ENCODE assay signal across 19 cellular contexts in genomic region chr6:39196648-39197047, GRCh38. TPM values are rescaled to one million over a fixed set of nuclear protein-coding genes. Genes with fewer than 3 reads are reported as not detected.
A peak's percentile ranks its signal among the peaks of the same experiment; 100 is the strongest.
DNase-seq lines count a peak whose midpoint lies in the region; ATAC-seq and TF ChIP-seq lines count a peak whose summit lies in the region.
"Had no signal": no experiment of that assay in that cellular context is flagged by ENCODE, and none has a peak within 500 bp of the region (broad histone marks: within the 10 kb centered on the region; RNA-seq: fewer than 3 reads in every experiment).

No MANE protein-coding gene starts in this region.

- H3K27me3 Mint-ChIP-seq in natural killer cell treated with Interleukin-12 subunit alpha and Interleukin-12 subunit beta and Interleukin-15 and Interleukin-18, amount 100 ng/mL, for 72 hours: no peaks in the 10 kb centered on the region
- H3K27me3 Mint-ChIP-seq in natural killer cell (ENCODE audit: low read depth in 2 of 2): no peaks in the 10 kb centered on the region
- no peaks in the 10 kb centered on the region for H3K27me3 Mint-ChIP-seq in activated T-helper 17 cell treated with anti-CD3 and anti-CD28 coated beads, Interleukin-2, amount 50 U/mL, for 72 hours
- H3K27me3 Mint-ChIP-seq in memory B cell: no peaks in the 10 kb centered on the region
- H3K27me3 Mint-ChIP-seq: activated naive CD8-positive, alpha-beta T cell had no signal

- 65% methylated on average over 2 of the region's 2 CpGs; no CpG with 5 or more reads in 1 of the 2 donors for WGBS in transverse colon (ENCODE audit: low coverage in 1 of 2), 2 donors

- H3K36me3 Mint-ChIP-seq in natural killer cell treated with Interleukin-12 subunit alpha and Interleukin-12 subunit beta and Interleukin-15 and Interleukin-18, amount 100 ng/mL, for 72 hours: no peaks in the 10 kb centered on the region
- H3K36me3 Mint-ChIP-seq in natural killer cell (no peaks in the 10 kb centered on the region), memory B cell (no peaks in the 10 kb centered on the region)
- peaks cover 33% of the 10 kb centered on the region for H3K36me3 Mint-ChIP-seq in activated T-helper 17 cell treated with anti-CD3 and anti-CD28 coated beads, Interleukin-2, amount 50 U/mL, for 72 hours (ENCODE audit: low read depth)
- H3K36me3 Mint-ChIP-seq: IgD-negative memory B cell had no signal

- H3K9me3 Mint-ChIP-seq in natural killer cell treated with Interleukin-12 subunit alpha and Interleukin-12 subunit beta and Interleukin-15 and Interleukin-18, amount 100 ng/mL, for 72 hours: no peaks in the 10 kb centered on the region
- H3K9me3 Mint-ChIP-seq in natural killer cell (no peaks in the 10 kb centered on the region), memory B cell (no peaks in the 10 kb centered on the region)
- H3K9me3 Mint-ChIP-seq in activated T-helper 17 cell treated with anti-CD3 and anti-CD28 coated beads, Interleukin-2, amount 50 U/mL, for 72 hours: no peaks in the 10 kb centered on the region
- H3K9me3 Mint-ChIP-seq: CD8-positive, alpha-beta memory T cell; IgD-negative memory B cell had no signal

- H3K4me3 Mint-ChIP-seq in natural killer cell treated with Interleukin-12 subunit alpha and Interleukin-12 subunit beta and Interleukin-15 and Interleukin-18, amount 100 ng/mL, for 72 hours: no peak overlapping the region
- H3K4me3 Mint-ChIP-seq in natural killer cell (no peak overlapping the region), memory B cell (peak overlapping the region; percentile 30)
- H3K4me3 Mint-ChIP-seq in activated T-helper 17 cell treated with anti-CD3 and anti-CD28 coated beads, Interleukin-2, amount 50 U/mL, for 72 hours: no peak overlapping the region
- H3K4me3 Mint-ChIP-seq: activated naive CD8-positive, alpha-beta T cell; CD8-positive, alpha-beta memory T cell had no signal

- H3K79me2 ChIP-seq in MM.1S (ENCODE audit: low read length): no peaks in the 10 kb centered on the region

- no peak overlapping the region for H3K4me2 ChIP-seq in MM.1S (ENCODE audit: low read depth, low read length)

- H3F3A ChIP-seq in MM.1S (ENCODE audit: insufficient read depth, low read length): no peaks in the 10 kb centered on the region

- in situ Hi-C loops in transverse colon (cut with MboI; ENCODE audit: low pct_ligation_motif_present in 1 of 4, low pct_unique_long_range_greater_than_20kb in 1 of 4, low sequenced_read_pairs in 3 of 4): no loop called here

- H4K20me1 ChIP-seq in MM.1S (ENCODE audit: insufficient read depth, low read length): no peaks in the 10 kb centered on the region

- no peaks in the 10 kb centered on the region for H3K9me2 ChIP-seq in MM.1S (replicated peaks; ENCODE audit: insufficient read depth, low read length)

- no peaks in the 10 kb centered on the region for H3K27me3 ChIP-seq in MM.1S (replicated peaks; ENCODE audit: insufficient read depth, low read length)
- no peaks in the 10 kb centered on the region for H3K27me3 ChIP-seq in transverse colon
- H3K27me3 ChIP-seq: ovary, right lobe of liver, uterus had no signal

- TF ChIP-seq CTCF in natural killer cell (IDR thresholded peaks at IDR 0.05) (no peak), MM.1S (IDR thresholded peaks at IDR 0.05; ENCODE audit: low read length) (no peak), transverse colon (IDR thresholded peaks at IDR 0.05) (no peak)

- no peak for TF ChIP-seq EP300 in transverse colon (IDR thresholded peaks at IDR 0.05; ENCODE audit: low read depth)

- H3K9ac ChIP-seq in MM.1S (ENCODE audit: low read length): no peak overlapping the region

- no peaks in the 10 kb centered on the region for H3K4me1 Mint-ChIP-seq in natural killer cell treated with Interleukin-12 subunit alpha and Interleukin-12 subunit beta and Interleukin-15 and Interleukin-18, amount 100 ng/mL, for 72 hours (ENCODE audit: low read depth in 2 of 2)
- H3K4me1 Mint-ChIP-seq in natural killer cell: no peaks in the 10 kb centered on the region
- peaks cover 3% of the 10 kb centered on the region for H3K4me1 Mint-ChIP-seq in activated T-helper 17 cell treated with anti-CD3 and anti-CD28 coated beads, Interleukin-2, amount 50 U/mL, for 72 hours
- peaks cover 23% of the 10 kb centered on the region for H3K4me1 Mint-ChIP-seq in memory B cell
- H3K4me1 Mint-ChIP-seq: CD8-positive, alpha-beta memory T cell had no signal

- H3K4me3 ChIP-seq in MM.1S (ENCODE audit: low read length) (no peak overlapping the region), transverse colon (no peak overlapping the region)
- H3K4me3 ChIP-seq: ovary, right lobe of liver, uterus had no signal

- no peak overlapping the region for H2AFZ ChIP-seq in MM.1S (ENCODE audit: low read length)

- no peak for TF ChIP-seq POLR2A in transverse colon (IDR thresholded peaks at IDR 0.05)

- H3K27ac ChIP-seq in MM.1S (ENCODE audit: low read length) (no peak overlapping the region), transverse colon (peak overlapping the region in 1 of 4 donors; percentile 8)
- H3K27ac ChIP-seq: HL-60, ovary, right lobe of liver, uterus had no signal

- H3K36me3 ChIP-seq in MM.1S (replicated peaks; ENCODE audit: insufficient read depth, low read length): no peaks in the 10 kb centered on the region
- H3K36me3 ChIP-seq in transverse colon: peaks cover 0 to 5% (median 2%) of the 10 kb centered on the region in 4 donors
- H3K36me3 ChIP-seq: uterus had no signal

- intact Hi-C loops in natural killer cell (cut with micrococcal nuclease): no loop called here
- intact Hi-C loops in transverse colon (cut with DNase I; ENCODE audit: low total_unique reads): no loop called here

- peak in 1 of 2 donors; percentile 3 for ATAC-seq in natural killer cell treated with Interleukin-12 subunit alpha and Interleukin-12 subunit beta and Interleukin-15 and Interleukin-18, amount 100 ng/mL, for 72 hours
- ATAC-seq in natural killer cell (no peak), memory B cell (ENCODE audit: low read depth) (no peak)
- ATAC-seq in activated T-helper 17 cell treated with anti-CD3 and anti-CD28 coated beads, Interleukin-2, amount 50 U/mL, for 72 hours (replicated peaks): peak; percentile 45

- DNase-seq in natural killer cell treated with Interleukin-12 subunit alpha and Interleukin-12 subunit beta and Interleukin-15 and Interleukin-18, amount 100 ng/mL, for 72 hours (ENCODE audit: low spot score): peak; percentile 5
- no peak for DNase-seq in natural killer cell
- no peak for DNase-seq in memory B cell (ENCODE audit: low spot score in 2 of 2)
- DNase-seq in central memory CD4-positive, alpha-beta T cell: no peak
- DNase-seq in MM.1S: no peak
- DNase-seq in transverse colon: no peak
- DNase-seq in stimulated activated CD4-positive, alpha-beta T cell treated with anti-CD3 and anti-CD28 coated beads, Interleukin-12 subunit alpha, Interleukin-12 subunit beta, amount 100 ng/mL, for 4 hours: no peak
- DNase-seq: activated CD4-positive, alpha-beta T cell treated with anti-CD3 and anti-CD28 coated beads for 4 hours; H7; NCI-H1930; NCI-H510A; ovary; right lobe of liver; uterus had no signal

- H3K9me3 ChIP-seq in MM.1S (replicated peaks; ENCODE audit: insufficient read depth, low read length) (no peaks in the 10 kb centered on the region), transverse colon (no peaks in the 10 kb centered on the region)
- H3K9me3 ChIP-seq: ovary, right lobe of liver, uterus had no signal

- H3K4me1 ChIP-seq in MM.1S (ENCODE audit: low read length) (no peaks in the 10 kb centered on the region), transverse colon (peaks cover 9 to 26% (median 17%) of the 10 kb centered on the region in 4 donors)
- H3K4me1 ChIP-seq: uterus had no signal

- no peak overlapping the region for H3K27ac Mint-ChIP-seq in natural killer cell treated with Interleukin-12 subunit alpha and Interleukin-12 subunit beta and Interleukin-15 and Interleukin-18, amount 100 ng/mL, for 72 hours
- no peak overlapping the region for H3K27ac Mint-ChIP-seq in natural killer cell
- no peak overlapping the region for H3K27ac Mint-ChIP-seq in activated T-helper 17 cell treated with anti-CD3 and anti-CD28 coated beads, Interleukin-2, amount 50 U/mL, for 72 hours
- H3K27ac Mint-ChIP-seq in memory B cell: peak overlapping the region; percentile 88
- H3K27ac Mint-ChIP-seq: activated naive CD8-positive, alpha-beta T cell had no signal

RNA-seq across cellular contexts. Expression of gene KCNK5, which starts 32.6 kb away (rescaled TPM):
- 10 to 100 TPM in 1 of 2 donors, 1 to 10 TPM in 1; 2.1 to 10.9 TPM for total RNA-seq in natural killer cell treated with Interleukin-12 subunit alpha and Interleukin-12 subunit beta and Interleukin-15 and Interleukin-18, amount 100 ng/mL, for 72 hours
- total RNA-seq in natural killer cell (under 1 TPM in 2 of 3 donors, not detected in 1; 0.16 to 0.50 TPM), transverse colon (10 to 100 TPM in 3 of 4 donors, 1 to 10 TPM in 1; 9.6 to 86.0 (median 64.5) TPM)
- total RNA-seq in activated T-helper 17 cell treated with anti-CD3 and anti-CD28 coated beads, Interleukin-2, amount 50 U/mL, for 72 hours: 1 to 10 TPM; 6.1 to 8.9 TPM
